In the genomic region with DNA sequence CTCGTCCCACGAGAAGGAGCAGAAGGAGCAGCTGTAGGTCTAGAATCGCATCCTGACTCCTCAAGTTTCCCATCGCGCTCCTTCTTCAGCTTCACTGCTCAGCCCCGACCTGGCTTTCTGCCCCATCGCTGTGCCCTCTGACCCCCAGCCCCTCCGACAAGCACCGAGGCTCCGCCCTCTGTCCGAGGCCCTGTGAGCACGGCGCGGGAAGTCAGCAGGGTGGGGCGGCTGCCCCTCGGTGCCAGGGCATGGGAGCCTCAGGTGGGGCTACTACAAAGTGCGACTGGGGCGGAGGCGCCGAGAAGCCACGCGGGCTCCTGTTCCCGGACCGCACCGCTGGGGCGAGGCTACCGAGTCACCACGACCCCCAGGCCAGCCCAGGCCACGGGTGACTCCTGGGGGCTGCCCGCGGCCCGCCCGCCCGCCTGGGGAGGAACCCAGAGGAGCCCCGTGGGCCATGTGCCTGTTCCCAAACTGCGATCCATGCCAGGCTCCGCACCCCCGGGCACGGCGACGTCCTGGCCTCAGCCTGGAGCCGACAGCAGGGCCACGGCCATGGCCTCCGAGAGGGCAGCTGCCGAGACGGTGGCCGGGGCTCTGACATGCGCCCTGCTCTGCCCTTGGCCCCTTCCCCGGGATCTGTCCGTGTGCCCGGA, we compare ENCODE assay signal across 17 cellular contexts.
"Had no signal": no experiment of that assay in that cellular context is flagged by ENCODE, and none has a peak within 500 bp of the region (broad histone marks: within the 10 kb centered on the region; RNA-seq: fewer than 3 reads in every experiment).

No MANE protein-coding gene starts in this region.

- H3K9me3 ChIP-seq: gastrocnemius medialis, heart right ventricle, psoas muscle, tibial artery had no signal

- H3K36me3 ChIP-seq: gastrocnemius medialis, heart right ventricle, tibial artery had no signal

- H3K27ac ChIP-seq: dorsolateral prefrontal cortex, gastrocnemius medialis, heart right ventricle, psoas muscle, tibial artery had no signal

- H3K4me3 ChIP-seq: dorsolateral prefrontal cortex, gastrocnemius medialis, heart right ventricle, psoas muscle, tibial artery had no signal

- H3K27me3 Mint-ChIP-seq: activated CD4-positive, alpha-beta memory T cell treated with anti-CD3 and anti-CD28 coated beads for 36 hours; natural killer cell treated with Interleukin-12 subunit alpha and Interleukin-12 subunit beta and Interleukin-15 and Interleukin-18, amount 100 ng/mL, for 72 hours had no signal

- H3K36me3 Mint-ChIP-seq: activated CD4-positive, alpha-beta memory T cell treated with anti-CD3 and anti-CD28 coated beads for 36 hours; activated naive CD4-positive, alpha-beta T cell treated with anti-CD3 and anti-CD28 coated beads, Interleukin-2, amount 10 ng/mL, durations not matched to agents 7 days and 5 days; natural killer cell treated with Interleukin-12 subunit alpha and Interleukin-12 subunit beta and Interleukin-15 and Interleukin-18, amount 100 ng/mL, for 72 hours had no signal

- H3K4me3 Mint-ChIP-seq: activated CD4-positive, alpha-beta memory T cell treated with anti-CD3 and anti-CD28 coated beads for 36 hours; activated CD8-positive, alpha-beta memory T cell treated with anti-CD3 and anti-CD28 coated beads, Interleukin-2, amount 10 ng/mL, durations not matched to agents 7 days and 5 days; activated naive CD4-positive, alpha-beta T cell treated with anti-CD3 and anti-CD28 coated beads, Interleukin-2, amount 10 ng/mL, durations not matched to agents 7 days and 5 days; endodermal cell; natural killer cell treated with Interleukin-12 subunit alpha and Interleukin-12 subunit beta and Interleukin-15 and Interleukin-18, amount 100 ng/mL, for 72 hours had no signal

- DNase-seq: activated CD4-positive, alpha-beta memory T cell treated with anti-CD3 and anti-CD28 coated beads for 36 hours; activated CD4-positive, alpha-beta T cell treated with anti-CD3 and anti-CD28 coated beads for 1 hour; activated naive CD4-positive, alpha-beta T cell treated with anti-CD3 and anti-CD28 coated beads, Interleukin-2, amount 10 ng/mL, durations not matched to agents 7 days and 5 days; activated T-cell treated with anti-CD3 and anti-CD28 coated beads, Interleukin-2, amount 50 U/mL, for 1 hour; endodermal cell; mesenchymal stem cell; occipital lobe; psoas muscle; stimulated activated CD4-positive, alpha-beta T cell treated with anti-CD3 and anti-CD28 coated beads, Interleukin-2, amount 100 ng/mL, for 24 hours; T1000 had no signal

- H3K9me3 Mint-ChIP-seq: activated CD4-positive, alpha-beta memory T cell treated with anti-CD3 and anti-CD28 coated beads for 36 hours; endodermal cell; natural killer cell treated with Interleukin-12 subunit alpha and Interleukin-12 subunit beta and Interleukin-15 and Interleukin-18, amount 100 ng/mL, for 72 hours had no signal

- H3K27ac Mint-ChIP-seq: activated CD4-positive, alpha-beta memory T cell treated with anti-CD3 and anti-CD28 coated beads for 36 hours; activated CD8-positive, alpha-beta memory T cell treated with anti-CD3 and anti-CD28 coated beads, Interleukin-2, amount 10 ng/mL, durations not matched to agents 7 days and 5 days; activated naive CD4-positive, alpha-beta T cell treated with anti-CD3 and anti-CD28 coated beads, Interleukin-2, amount 10 ng/mL, durations not matched to agents 7 days and 5 days; activated T-helper 2 cell treated with anti-CD3 and anti-CD28 coated beads, Interferon-gamma antibody, Interleukin-2, Interleukin-4, amounts not matched to agents 10 μg/mL and 5 μg/mL and 100 μg/mL, durations not matched to agents 14 hours and 24 hours and 36 hours; endodermal cell had no signal

- H3K4me1 ChIP-seq: gastrocnemius medialis, psoas muscle, tibial artery had no signal

- H3K27me3 ChIP-seq: dorsolateral prefrontal cortex, gastrocnemius medialis, heart right ventricle, tibial artery had no signal

- ATAC-seq: gastrocnemius medialis had no signal
